Comparison of ENCODE assay signal across 8 cellular contexts in genomic region chr20:3811421-3812258, GRCh38. TPM values are rescaled to one million over a fixed set of nuclear protein-coding genes. Genes with fewer than 3 reads are reported as not detected.
DNase-seq lines count a peak whose midpoint lies in the region; TF ChIP-seq lines count a peak whose summit lies in the region.

No MANE protein-coding gene starts in this region.

- peaks cover 39 to 70% (median 57%) of the 10 kb centered on the region in 10 experiments for H3K4me1 ChIP-seq in BLaER1 treated with 17β-estradiol and CSF1 and Interleukin-3, amounts not matched to agents 10 nM and 100 nM
- peaks cover 51% of the 10 kb centered on the region for H3K4me1 ChIP-seq in stomach smooth muscle (ENCODE audit: control insufficient read depth, insufficient read depth, low read length)

- H3K4me1 Mint-ChIP-seq in IgD-negative memory B cell, result peaks cover 12 to 17% (median 14%) of the 10 kb centered on the region in 3 donors

- H3K9ac ChIP-seq in BLaER1 treated with 17β-estradiol and CSF1 and Interleukin-3, amounts not matched to agents 10 nM and 100 nM, result peak overlapping the region; percentile 37 to 66 (median 59); a peak in 20 of 22 replicates
- peak overlapping the region; percentile 68 to 82 for H3K9ac ChIP-seq in stomach smooth muscle (ENCODE audit: low read length in 2 of 2)

- H3K4me2 ChIP-seq in BLaER1 treated with 17β-estradiol and CSF1 and Interleukin-3, amounts not matched to agents 10 nM and 100 nM, result peak overlapping the region; percentile 56 to 86 (median 73)

- no peaks in the 10 kb centered on the region for H4K20me1 ChIP-seq in BLaER1 treated with 17β-estradiol and CSF1 and Interleukin-3, amounts not matched to agents 10 nM and 100 nM

- H3K27me3 ChIP-seq in BLaER1 treated with 17β-estradiol and CSF1 and Interleukin-3, amounts not matched to agents 10 nM and 100 nM, result no peaks in the 10 kb centered on the region
- H3K27me3 ChIP-seq in stomach smooth muscle (ENCODE audit: control insufficient read depth in 1 of 2, insufficient read depth in 2 of 2, low read length in 2 of 2), result no peaks in the 10 kb centered on the region

- peaks cover 0 to 2% (median 0%) of the 10 kb centered on the region in 11 experiments; a peak in 3 of 22 replicates for H3K36me3 ChIP-seq in BLaER1 treated with 17β-estradiol and CSF1 and Interleukin-3, amounts not matched to agents 10 nM and 100 nM
- H3K36me3 ChIP-seq in stomach smooth muscle (ENCODE audit: control insufficient read depth in 2 of 2, insufficient read depth in 2 of 2, low read length in 2 of 2), result no peaks in the 10 kb centered on the region

- no peaks in the 10 kb centered on the region for H3K9me3 ChIP-seq in BLaER1 treated with 17β-estradiol and CSF1 and Interleukin-3, amounts not matched to agents 10 nM and 100 nM (replicated peaks in 1 of 11)
- H3K9me3 ChIP-seq in stomach smooth muscle (ENCODE audit: control insufficient read depth in 2 of 2, low read length in 2 of 2), result no peaks in the 10 kb centered on the region

- peak overlapping the region; percentile 65 to 75 (median 72) for H3K27ac Mint-ChIP-seq in IgD-negative memory B cell

- no peak for TF ChIP-seq CTCF in fibroblast of pulmonary artery (IDR thresholded peaks at IDR 0.05; ENCODE audit: low read length, missing control alignments)

- H3K4me3 ChIP-seq in BLaER1 treated with 17β-estradiol and CSF1 and Interleukin-3, amounts not matched to agents 10 nM and 100 nM, result peak overlapping the region in 5 of 10 experiments; percentile 4 to 34 (median 32); a peak in 6 of 20 replicates
- H3K4me3 ChIP-seq in fibroblast of pulmonary artery (replicated peaks; ENCODE audit: low read depth, low read length) (peak overlapping the region; percentile 57), stomach smooth muscle (ENCODE audit: low read length in 2 of 2) (peak overlapping the region; percentile 70 to 72)

- peak overlapping the region; percentile 58 to 79 (median 68); a peak in 20 of 22 replicates for H3K27ac ChIP-seq in BLaER1 treated with 17β-estradiol and CSF1 and Interleukin-3, amounts not matched to agents 10 nM and 100 nM
- peak overlapping the region; percentile 97 for H3K27ac ChIP-seq in stomach smooth muscle (ENCODE audit: low read length)

- no peaks in the 10 kb centered on the region for H3K36me3 Mint-ChIP-seq in IgD-negative memory B cell

- peak; percentile 54 for DNase-seq in SIG-M5 (lab: John Stamatoyannopoulos, UW)
- peak; percentile 82 for DNase-seq in activated gamma-delta T cell (lab: John Stamatoyannopoulos, UW)
- peak; percentile 100 for DNase-seq in fibroblast of pulmonary artery (ENCODE audit: low read depth)
- peak; percentile 83 to 99 (median 95) for DNase-seq in nucleus accumbens (lab: John Stamatoyannopoulos, UW)
- DNase-seq in GM19240 (ENCODE audit: insufficient read length, low spot score), result no peak

- H3K4me3 Mint-ChIP-seq in IgD-negative memory B cell, result peak overlapping the region; percentile 24 to 87 (median 71)

- no peaks in the 10 kb centered on the region for H3K9me3 Mint-ChIP-seq in IgD-negative memory B cell

- no peaks in the 10 kb centered on the region for H3K27me3 Mint-ChIP-seq in IgD-negative memory B cell

RNA-seq across cellular contexts. Expression of gene AP5S1, which starts 8.7 kb away (rescaled TPM):
- polyA plus RNA-seq in IgD-negative memory B cell, result 12.8 TPM

RNA-seq across cellular contexts. Expression of gene CDC25B, which starts 15.5 kb away (rescaled TPM):
- polyA plus RNA-seq in IgD-negative memory B cell, result 20.0 TPM

RNA-seq across cellular contexts. Expression of gene CENPB, which starts 25.1 kb away (rescaled TPM):
- polyA plus RNA-seq in IgD-negative memory B cell, result 1.1 TPM

RNA-seq across cellular contexts. Expression of gene SPEF1, which starts 30.4 kb away (rescaled TPM):
- not detected for polyA plus RNA-seq in IgD-negative memory B cell

RNA-seq across cellular contexts. Expression of gene MAVS, which starts 35.0 kb away (rescaled TPM):
- 7.3 TPM for polyA plus RNA-seq in IgD-negative memory B cell
